1 cellular context compared by ENCODE assay signal in genomic region chr19:17327068-17327653, GRCh38.
TF ChIP-seq lines count a peak whose summit lies in the region.

No MANE protein-coding gene starts in this region.

TF ChIP-seq in IMR-90, 13 proteins besides CTCF, POLR2A, EP300 and RAD21:
- no peak for TF ChIP-seq RCOR1 (IDR thresholded peaks at IDR 0.05; ENCODE audit: insufficient replicate concordance, low read length)
- no peak for TF ChIP-seq CHD1 (IDR thresholded peaks at IDR 0.05; ENCODE audit: low read depth, low read length)
